1 cellular context compared by ENCODE assay signal in the genomic region with DNA sequence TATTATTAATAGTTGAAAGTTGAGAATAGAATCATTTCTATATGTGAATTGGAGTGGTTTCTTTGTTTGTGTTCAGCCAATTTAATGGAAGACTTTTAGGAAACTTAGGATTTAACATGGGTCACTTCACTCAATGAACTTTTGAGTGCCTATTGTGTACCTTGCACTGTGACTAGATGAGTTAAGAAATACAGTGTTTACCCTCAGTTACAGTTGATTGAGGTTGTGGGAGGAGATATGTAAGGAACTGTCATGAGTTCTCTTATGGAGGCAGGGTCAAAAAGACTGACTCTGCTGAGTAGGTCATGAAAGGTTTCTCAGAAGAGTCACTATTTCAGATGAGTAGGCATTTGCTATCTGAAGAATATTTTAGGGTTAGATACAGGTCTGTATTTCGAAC.
TF ChIP-seq lines count a peak whose summit lies in the region.

No MANE protein-coding gene starts in this region.

TF ChIP-seq in HepG2, 621 proteins besides CTCF, POLR2A, EP300 and RAD21 (continues in another document):
- TF ChIP-seq TOE1 (CRISPR knock-in tag; IDR thresholded peaks at IDR 0.05) = no peak
- TF ChIP-seq JARID2 (CRISPR knock-in tag; IDR thresholded peaks at IDR 0.05; ENCODE audit: insufficient replicate concordance) = no peak
- TF ChIP-seq KDM4B (CRISPR knock-in tag; IDR thresholded peaks at IDR 0.05) = no peak
- TF ChIP-seq, protein P1, sequence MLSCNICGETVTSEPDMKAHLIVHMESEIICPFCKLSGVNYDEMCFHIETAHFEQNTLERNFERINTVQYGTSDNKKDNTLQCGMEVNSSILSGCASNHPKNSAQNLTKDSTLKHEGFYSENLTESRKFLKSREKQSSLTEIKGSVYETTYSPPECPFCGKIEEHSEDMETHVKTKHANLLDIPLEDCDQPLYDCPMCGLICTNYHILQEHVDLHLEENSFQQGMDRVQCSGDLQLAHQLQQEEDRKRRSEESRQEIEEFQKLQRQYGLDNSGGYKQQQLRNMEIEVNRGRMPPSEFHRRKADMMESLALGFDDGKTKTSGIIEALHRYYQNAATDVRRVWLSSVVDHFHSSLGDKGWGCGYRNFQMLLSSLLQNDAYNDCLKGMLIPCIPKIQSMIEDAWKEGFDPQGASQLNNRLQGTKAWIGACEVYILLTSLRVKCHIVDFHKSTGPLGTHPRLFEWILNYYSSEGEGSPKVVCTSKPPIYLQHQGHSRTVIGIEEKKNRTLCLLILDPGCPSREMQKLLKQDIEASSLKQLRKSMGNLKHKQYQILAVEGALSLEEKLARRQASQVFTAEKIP (CRISPR knock-in tag; IDR thresholded peaks at IDR 0.05; ENCODE audit: borderline replicate concordance) = no peak
- no peak for TF ChIP-seq ZNF562 (CRISPR knock-in tag; IDR thresholded peaks at IDR 0.05; ENCODE audit: borderline replicate concordance)
- TF ChIP-seq, protein P2, sequence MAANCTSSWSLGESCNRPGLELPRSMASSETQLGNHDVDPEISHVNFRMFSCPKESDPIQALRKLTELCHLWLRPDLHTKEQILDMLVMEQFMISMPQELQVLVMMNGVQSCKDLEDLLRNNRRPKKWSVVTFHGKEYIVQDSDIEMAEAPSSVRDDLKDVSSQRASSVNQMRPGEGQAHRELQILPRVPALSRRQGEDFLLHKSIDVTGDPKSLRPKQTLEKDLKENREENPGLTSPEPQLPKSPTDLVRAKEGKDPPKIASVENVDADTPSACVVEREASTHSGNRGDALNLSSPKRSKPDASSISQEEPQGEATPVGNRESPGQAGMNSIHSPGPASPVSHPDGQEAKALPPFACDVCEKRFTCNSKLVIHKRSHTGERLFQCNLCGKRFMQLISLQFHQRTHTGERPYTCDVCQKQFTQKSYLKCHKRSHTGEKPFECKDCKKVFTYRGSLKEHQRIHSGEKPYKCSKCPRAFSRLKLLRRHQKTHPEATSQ (CRISPR knock-in tag; IDR thresholded peaks at IDR 0.05; ENCODE audit: borderline replicate concordance) = no peak
- TF ChIP-seq ZNF703 (CRISPR knock-in tag; IDR thresholded peaks at IDR 0.05; ENCODE audit: borderline replicate concordance) = no peak
- no peak for TF ChIP-seq ZFP82 (CRISPR knock-in tag; IDR thresholded peaks at IDR 0.05; ENCODE audit: borderline replicate concordance)
- no peak for TF ChIP-seq RELA (CRISPR knock-in tag; IDR thresholded peaks at IDR 0.05)
- TF ChIP-seq ZNF12 (CRISPR knock-in tag; IDR thresholded peaks at IDR 0.05) = no peak
- TF ChIP-seq, protein P3, sequence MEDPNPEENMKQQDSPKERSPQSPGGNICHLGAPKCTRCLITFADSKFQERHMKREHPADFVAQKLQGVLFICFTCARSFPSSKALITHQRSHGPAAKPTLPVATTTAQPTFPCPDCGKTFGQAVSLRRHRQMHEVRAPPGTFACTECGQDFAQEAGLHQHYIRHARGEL (CRISPR knock-in tag; IDR thresholded peaks at IDR 0.05) = no peak
- no peak for TF ChIP-seq ZNF775 (CRISPR knock-in tag; IDR thresholded peaks at IDR 0.05; ENCODE audit: borderline replicate concordance)
- TF ChIP-seq ZNF768 (CRISPR knock-in tag; IDR thresholded peaks at IDR 0.05) = no peak
- TF ChIP-seq, protein P4, sequence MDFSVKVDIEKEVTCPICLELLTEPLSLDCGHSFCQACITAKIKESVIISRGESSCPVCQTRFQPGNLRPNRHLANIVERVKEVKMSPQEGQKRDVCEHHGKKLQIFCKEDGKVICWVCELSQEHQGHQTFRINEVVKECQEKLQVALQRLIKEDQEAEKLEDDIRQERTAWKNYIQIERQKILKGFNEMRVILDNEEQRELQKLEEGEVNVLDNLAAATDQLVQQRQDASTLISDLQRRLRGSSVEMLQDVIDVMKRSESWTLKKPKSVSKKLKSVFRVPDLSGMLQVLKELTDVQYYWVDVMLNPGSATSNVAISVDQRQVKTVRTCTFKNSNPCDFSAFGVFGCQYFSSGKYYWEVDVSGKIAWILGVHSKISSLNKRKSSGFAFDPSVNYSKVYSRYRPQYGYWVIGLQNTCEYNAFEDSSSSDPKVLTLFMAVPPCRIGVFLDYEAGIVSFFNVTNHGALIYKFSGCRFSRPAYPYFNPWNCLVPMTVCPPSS (IDR thresholded peaks at IDR 0.05) = no peak
- TF ChIP-seq ZNF589 (CRISPR knock-in tag; conservative IDR thresholded peaks at IDR 0.05) = no peak
- TF ChIP-seq RNF2 (conservative IDR thresholded peaks at IDR 0.05; ENCODE audit: low read depth) = no peak
- peak in 1 of 2 experiments; percentile 27; a peak in 1 of 4 replicates for TF ChIP-seq NR2F1 (CRISPR knock-in tag; IDR thresholded peaks at IDR 0.05)
- TF ChIP-seq FOXJ3 (CRISPR knock-in tag; IDR thresholded peaks at IDR 0.05; ENCODE audit: borderline replicate concordance) = 0 out of 2 replicates have a peak, but pooled peaks have one; percentile 56
- 0 out of 4 replicates have a peak, but pooled peaks of 1 of the 2 experiments have one; percentile 34 for TF ChIP-seq KLF16 (CRISPR knock-in tag; IDR thresholded peaks at IDR 0.05)
- no peak for TF ChIP-seq NFIB (CRISPR knock-in tag; IDR thresholded peaks at IDR 0.05; ENCODE audit: borderline replicate concordance)
- 0 out of 2 replicates have a peak, but pooled peaks have one; percentile 34 for TF ChIP-seq ZSCAN9 (CRISPR knock-in tag; IDR thresholded peaks at IDR 0.05; ENCODE audit: borderline replicate concordance)
- TF ChIP-seq, protein P5, sequence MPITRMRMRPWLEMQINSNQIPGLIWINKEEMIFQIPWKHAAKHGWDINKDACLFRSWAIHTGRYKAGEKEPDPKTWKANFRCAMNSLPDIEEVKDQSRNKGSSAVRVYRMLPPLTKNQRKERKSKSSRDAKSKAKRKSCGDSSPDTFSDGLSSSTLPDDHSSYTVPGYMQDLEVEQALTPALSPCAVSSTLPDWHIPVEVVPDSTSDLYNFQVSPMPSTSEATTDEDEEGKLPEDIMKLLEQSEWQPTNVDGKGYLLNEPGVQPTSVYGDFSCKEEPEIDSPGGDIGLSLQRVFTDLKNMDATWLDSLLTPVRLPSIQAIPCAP (CRISPR knock-in tag; IDR thresholded peaks at IDR 0.05; ENCODE audit: low read depth) = no peak
- no peak for TF ChIP-seq NFKBIZ (CRISPR knock-in tag; IDR thresholded peaks at IDR 0.05)
- no peak for TF ChIP-seq POLR2G (IDR thresholded peaks at IDR 0.05; ENCODE audit: low read depth, low read length)
- no peak for TF ChIP-seq SIN3B (IDR thresholded peaks at IDR 0.05; ENCODE audit: low read length)
- TF ChIP-seq, protein P6, sequence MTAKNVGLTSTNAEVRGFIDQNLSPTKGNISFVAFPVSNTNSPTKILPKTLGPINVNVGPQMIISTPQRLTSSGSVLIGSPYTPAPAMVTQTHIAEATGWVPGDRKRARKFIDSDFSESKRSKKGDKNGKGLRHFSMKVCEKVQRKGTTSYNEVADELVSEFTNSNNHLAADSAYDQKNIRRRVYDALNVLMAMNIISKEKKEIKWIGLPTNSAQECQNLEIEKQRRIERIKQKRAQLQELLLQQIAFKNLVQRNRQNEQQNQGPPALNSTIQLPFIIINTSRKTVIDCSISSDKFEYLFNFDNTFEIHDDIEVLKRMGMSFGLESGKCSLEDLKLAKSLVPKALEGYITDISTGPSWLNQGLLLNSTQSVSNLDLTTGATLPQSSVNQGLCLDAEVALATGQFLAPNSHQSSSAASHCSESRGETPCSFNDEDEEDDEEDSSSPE (CRISPR knock-in tag; IDR thresholded peaks at IDR 0.05) = no peak
- TF ChIP-seq FOXM1 (CRISPR knock-in tag; IDR thresholded peaks at IDR 0.05) = no peak
- TF ChIP-seq ZNF460 (CRISPR knock-in tag; IDR thresholded peaks at IDR 0.05; ENCODE audit: borderline replicate concordance) = no peak
- TF ChIP-seq DMAP1 (CRISPR knock-in tag; IDR thresholded peaks at IDR 0.05) = no peak
- no peak for TF ChIP-seq ZNF709 (CRISPR knock-in tag; IDR thresholded peaks at IDR 0.05)
- TF ChIP-seq, protein P7, sequence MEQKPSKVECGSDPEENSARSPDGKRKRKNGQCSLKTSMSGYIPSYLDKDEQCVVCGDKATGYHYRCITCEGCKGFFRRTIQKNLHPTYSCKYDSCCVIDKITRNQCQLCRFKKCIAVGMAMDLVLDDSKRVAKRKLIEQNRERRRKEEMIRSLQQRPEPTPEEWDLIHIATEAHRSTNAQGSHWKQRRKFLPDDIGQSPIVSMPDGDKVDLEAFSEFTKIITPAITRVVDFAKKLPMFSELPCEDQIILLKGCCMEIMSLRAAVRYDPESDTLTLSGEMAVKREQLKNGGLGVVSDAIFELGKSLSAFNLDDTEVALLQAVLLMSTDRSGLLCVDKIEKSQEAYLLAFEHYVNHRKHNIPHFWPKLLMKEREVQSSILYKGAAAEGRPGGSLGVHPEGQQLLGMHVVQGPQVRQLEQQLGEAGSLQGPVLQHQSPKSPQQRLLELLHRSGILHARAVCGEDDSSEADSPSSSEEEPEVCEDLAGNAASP (CRISPR knock-in tag; IDR thresholded peaks at IDR 0.05; ENCODE audit: borderline replicate concordance) = 0 out of 2 replicates have a peak, but pooled peaks have one; percentile 32
- no peak for TF ChIP-seq KLF9 (CRISPR knock-in tag; IDR thresholded peaks at IDR 0.05; ENCODE audit: low read depth)
- TF ChIP-seq ZNF607 (CRISPR knock-in tag; IDR thresholded peaks at IDR 0.05; ENCODE audit: borderline replicate concordance) = no peak
- 0 out of 2 replicates have a peak, but pooled peaks have one; percentile 45 for TF ChIP-seq ZNF331 (CRISPR knock-in tag; IDR thresholded peaks at IDR 0.05)
- TF ChIP-seq ZNF564 (CRISPR knock-in tag; IDR thresholded peaks at IDR 0.05) = no peak
- no peak for TF ChIP-seq THYN1 (CRISPR knock-in tag; IDR thresholded peaks at IDR 0.05; ENCODE audit: borderline replicate concordance, low read depth)
- TF ChIP-seq PTBP1 (IDR thresholded peaks at IDR 0.05; ENCODE audit: low read depth, low read length, poor library complexity, severe bottlenecking) = no peak
- TF ChIP-seq ZNF674 (CRISPR knock-in tag; IDR thresholded peaks at IDR 0.05; ENCODE audit: low read depth) = no peak
- TF ChIP-seq, protein P8, sequence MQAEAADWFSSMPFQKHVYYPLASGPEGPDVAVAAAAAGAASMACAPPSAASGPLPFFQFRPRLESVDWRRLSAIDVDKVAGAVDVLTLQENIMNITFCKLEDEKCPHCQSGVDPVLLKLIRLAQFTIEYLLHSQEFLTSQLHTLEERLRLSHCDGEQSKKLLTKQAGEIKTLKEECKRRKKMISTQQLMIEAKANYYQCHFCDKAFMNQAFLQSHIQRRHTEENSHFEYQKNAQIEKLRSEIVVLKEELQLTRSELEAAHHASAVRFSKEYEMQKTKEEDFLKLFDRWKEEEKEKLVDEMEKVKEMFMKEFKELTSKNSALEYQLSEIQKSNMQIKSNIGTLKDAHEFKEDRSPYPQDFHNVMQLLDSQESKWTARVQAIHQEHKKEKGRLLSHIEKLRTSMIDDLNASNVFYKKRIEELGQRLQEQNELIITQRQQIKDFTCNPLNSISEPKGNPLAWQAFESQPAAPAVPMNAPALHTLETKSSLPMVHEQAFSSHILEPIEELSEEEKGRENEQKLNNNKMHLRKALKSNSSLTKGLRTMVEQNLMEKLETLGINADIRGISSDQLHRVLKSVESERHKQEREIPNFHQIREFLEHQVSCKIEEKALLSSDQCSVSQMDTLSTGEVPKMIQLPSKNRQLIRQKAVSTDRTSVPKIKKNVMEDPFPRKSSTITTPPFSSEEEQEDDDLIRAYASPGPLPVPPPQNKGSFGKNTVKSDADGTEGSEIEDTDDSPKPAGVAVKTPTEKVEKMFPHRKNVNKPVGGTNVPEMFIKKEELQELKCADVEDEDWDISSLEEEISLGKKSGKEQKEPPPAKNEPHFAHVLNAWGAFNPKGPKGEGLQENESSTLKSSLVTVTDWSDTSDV (CRISPR knock-in tag; IDR thresholded peaks at IDR 0.05) = no peak
- TF ChIP-seq ZNF350 (CRISPR knock-in tag; IDR thresholded peaks at IDR 0.05; ENCODE audit: borderline replicate concordance, low read depth) = no peak
- 0 out of 2 replicates have a peak, but pooled peaks have one; percentile 26 for TF ChIP-seq MIXL1 (CRISPR knock-in tag; IDR thresholded peaks at IDR 0.05)
- TF ChIP-seq CEBPB (IDR thresholded peaks at IDR 0.05; ENCODE audit: borderline replicate concordance, low read depth, low read length) = peak; percentile 57
- TF ChIP-seq, protein P9, sequence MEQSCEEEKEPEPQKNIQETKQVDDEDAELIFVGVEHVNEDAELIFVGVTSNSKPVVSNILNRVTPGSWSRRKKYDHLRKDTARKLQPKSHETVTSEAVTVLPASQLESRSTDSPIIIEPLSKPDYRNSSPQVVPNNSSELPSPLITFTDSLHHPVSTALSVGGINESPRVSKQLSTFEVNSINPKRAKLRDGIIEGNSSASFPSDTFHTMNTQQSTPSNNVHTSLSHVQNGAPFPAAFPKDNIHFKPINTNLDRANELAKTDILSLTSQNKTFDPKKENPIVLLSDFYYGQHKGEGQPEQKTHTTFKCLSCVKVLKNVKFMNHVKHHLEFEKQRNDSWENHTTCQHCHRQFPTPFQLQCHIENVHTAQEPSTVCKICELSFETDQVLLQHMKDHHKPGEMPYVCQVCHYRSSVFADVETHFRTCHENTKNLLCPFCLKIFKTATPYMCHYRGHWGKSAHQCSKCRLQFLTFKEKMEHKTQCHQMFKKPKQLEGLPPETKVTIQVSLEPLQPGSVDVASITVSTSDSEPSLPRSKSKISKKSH (CRISPR knock-in tag; IDR thresholded peaks at IDR 0.05; ENCODE audit: borderline replicate concordance) = no peak
- peak; percentile 7; the same call in 1 of the 2 replicates for TF ChIP-seq ZNF644 (CRISPR knock-in tag; IDR thresholded peaks at IDR 0.05; ENCODE audit: low read depth)
- no peak for TF ChIP-seq TARDBP (CRISPR knock-in tag; IDR thresholded peaks at IDR 0.05)
- no peak for TF ChIP-seq TBL1XR1 (IDR thresholded peaks at IDR 0.05; ENCODE audit: borderline replicate concordance, low read length, partially characterized antibody)
- TF ChIP-seq HDAC2 (CRISPR knock-in tag; IDR thresholded peaks at IDR 0.05) = peak; percentile 31; the same call in 1 of the 2 replicates
